ENCODE assay signal across 1 cellular context in genomic region chr2:96554293-96555145, GRCh38.
TF ChIP-seq lines count a peak whose summit lies in the region.

No MANE protein-coding gene starts in this region.

TF ChIP-seq in HepG2, 621 proteins besides CTCF, POLR2A, EP300 and RAD21 (continued from another document and continues in another):
- TF ChIP-seq, protein P1, sequence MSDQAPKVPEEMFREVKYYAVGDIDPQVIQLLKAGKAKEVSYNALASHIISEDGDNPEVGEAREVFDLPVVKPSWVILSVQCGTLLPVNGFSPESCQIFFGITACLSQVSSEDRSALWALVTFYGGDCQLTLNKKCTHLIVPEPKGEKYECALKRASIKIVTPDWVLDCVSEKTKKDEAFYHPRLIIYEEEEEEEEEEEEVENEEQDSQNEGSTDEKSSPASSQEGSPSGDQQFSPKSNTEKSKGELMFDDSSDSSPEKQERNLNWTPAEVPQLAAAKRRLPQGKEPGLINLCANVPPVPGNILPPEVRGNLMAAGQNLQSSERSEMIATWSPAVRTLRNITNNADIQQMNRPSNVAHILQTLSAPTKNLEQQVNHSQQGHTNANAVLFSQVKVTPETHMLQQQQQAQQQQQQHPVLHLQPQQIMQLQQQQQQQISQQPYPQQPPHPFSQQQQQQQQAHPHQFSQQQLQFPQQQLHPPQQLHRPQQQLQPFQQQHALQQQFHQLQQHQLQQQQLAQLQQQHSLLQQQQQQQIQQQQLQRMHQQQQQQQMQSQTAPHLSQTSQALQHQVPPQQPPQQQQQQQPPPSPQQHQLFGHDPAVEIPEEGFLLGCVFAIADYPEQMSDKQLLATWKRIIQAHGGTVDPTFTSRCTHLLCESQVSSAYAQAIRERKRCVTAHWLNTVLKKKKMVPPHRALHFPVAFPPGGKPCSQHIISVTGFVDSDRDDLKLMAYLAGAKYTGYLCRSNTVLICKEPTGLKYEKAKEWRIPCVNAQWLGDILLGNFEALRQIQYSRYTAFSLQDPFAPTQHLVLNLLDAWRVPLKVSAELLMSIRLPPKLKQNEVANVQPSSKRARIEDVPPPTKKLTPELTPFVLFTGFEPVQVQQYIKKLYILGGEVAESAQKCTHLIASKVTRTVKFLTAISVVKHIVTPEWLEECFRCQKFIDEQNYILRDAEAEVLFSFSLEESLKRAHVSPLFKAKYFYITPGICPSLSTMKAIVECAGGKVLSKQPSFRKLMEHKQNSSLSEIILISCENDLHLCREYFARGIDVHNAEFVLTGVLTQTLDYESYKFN (CRISPR knock-in tag; conservative IDR thresholded peaks at IDR 0.05) = no peak
- TF ChIP-seq ZNF777 (CRISPR knock-in tag; IDR thresholded peaks at IDR 0.05) (no peak), MYPOP (CRISPR knock-in tag; IDR thresholded peaks at IDR 0.05) (no peak), RAD51 (IDR thresholded peaks at IDR 0.05; ENCODE audit: borderline replicate concordance) (no peak), HOXD1 (CRISPR knock-in tag; IDR thresholded peaks at IDR 0.05) (no peak), FOXA3 (CRISPR knock-in tag; IDR thresholded peaks at IDR 0.05) (no peak), ZNF251 (CRISPR knock-in tag; IDR thresholded peaks at IDR 0.05) (no peak), ZNF382 (CRISPR knock-in tag; IDR thresholded peaks at IDR 0.05; ENCODE audit: borderline replicate concordance) (no peak), EEA1 (CRISPR knock-in tag; IDR thresholded peaks at IDR 0.05; ENCODE audit: borderline replicate concordance) (no peak), SALL2 (CRISPR knock-in tag; IDR thresholded peaks at IDR 0.05) (no peak), SOX6 (IDR thresholded peaks at IDR 0.05) (no peak), SOX6 (CRISPR knock-in tag; IDR thresholded peaks at IDR 0.05) (peak; percentile 55; the same call in 1 of the 2 replicates), PRDM15 (CRISPR knock-in tag; IDR thresholded peaks at IDR 0.05) (no peak), TEAD2 (CRISPR knock-in tag; IDR thresholded peaks at IDR 0.05) (no peak), BRCA1 (CRISPR knock-in tag; IDR thresholded peaks at IDR 0.05) (no peak), ZNF34 (CRISPR knock-in tag; IDR thresholded peaks at IDR 0.05; ENCODE audit: borderline replicate concordance) (no peak), ZNF747 (CRISPR knock-in tag; IDR thresholded peaks at IDR 0.05; ENCODE audit: borderline replicate concordance) (no peak), MBNL3 (CRISPR knock-in tag; conservative IDR thresholded peaks at IDR 0.05) (no peak), IRF9 (CRISPR knock-in tag; IDR thresholded peaks at IDR 0.05; ENCODE audit: borderline replicate concordance) (no peak), ZNF143 (CRISPR knock-in tag; IDR thresholded peaks at IDR 0.05) (peak; percentile 18; the same call in 1 of the 2 replicates), NR2C2 (CRISPR knock-in tag; IDR thresholded peaks at IDR 0.05; ENCODE audit: borderline replicate concordance) (no peak), ZNF510 (CRISPR knock-in tag; IDR thresholded peaks at IDR 0.05; ENCODE audit: low read depth) (no peak), HDAC6 (IDR thresholded peaks at IDR 0.05; ENCODE audit: low read depth, low read length) (no peak), U2AF1 (optimal IDR thresholded peaks at IDR 0.05; ENCODE audit: low read depth, low read length) (no peak), TFAP4 (IDR thresholded peaks at IDR 0.05; ENCODE audit: borderline replicate concordance, low read depth) (no peak), RELA (CRISPR knock-in tag; IDR thresholded peaks at IDR 0.05) (no peak), RBFOX2 (IDR thresholded peaks at IDR 0.05; ENCODE audit: low read depth, low read length) (no peak), TOE1 (CRISPR knock-in tag; IDR thresholded peaks at IDR 0.05) (no peak), ZNF644 (CRISPR knock-in tag; IDR thresholded peaks at IDR 0.05; ENCODE audit: low read depth) (no peak), EED (CRISPR knock-in tag; IDR thresholded peaks at IDR 0.05) (peak; percentile 55; the same call in 1 of the 2 replicates), MXD4 (CRISPR knock-in tag; IDR thresholded peaks at IDR 0.05) (no peak), ZNF12 (CRISPR knock-in tag; IDR thresholded peaks at IDR 0.05) (no peak), MED13 (CRISPR knock-in tag; IDR thresholded peaks at IDR 0.05) (no peak), TIGD3 (CRISPR knock-in tag; IDR thresholded peaks at IDR 0.05; ENCODE audit: borderline replicate concordance) (peak; percentile 50; the same call in 1 of the 2 replicates), ATAD3A (CRISPR knock-in tag; IDR thresholded peaks at IDR 0.05) (no peak), ZBTB33 (CRISPR knock-in tag; IDR thresholded peaks at IDR 0.05) (peak; percentile 19), GATA4 (IDR thresholded peaks at IDR 0.05; ENCODE audit: borderline replicate concordance, low read depth) (no peak), ZNF605 (CRISPR knock-in tag; IDR thresholded peaks at IDR 0.05) (peak; percentile 72; the same call in 1 of the 2 replicates)
- TF ChIP-seq, protein P2, sequence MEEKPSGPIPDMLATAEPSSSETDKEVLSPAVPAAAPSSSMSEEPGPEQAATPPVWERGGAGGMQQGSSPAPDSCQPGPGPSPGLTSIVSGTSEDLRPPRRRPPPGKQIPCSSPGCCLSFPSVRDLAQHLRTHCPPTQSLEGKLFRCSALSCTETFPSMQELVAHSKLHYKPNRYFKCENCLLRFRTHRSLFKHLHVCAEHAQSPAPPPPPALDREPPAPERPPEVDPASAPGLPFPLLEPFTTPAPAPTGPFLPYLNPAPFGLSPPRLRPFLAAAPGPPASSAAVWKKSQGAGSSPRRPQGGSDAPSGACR (CRISPR knock-in tag; IDR thresholded peaks at IDR 0.05) = 0 out of 2 replicates have a peak, but pooled peaks have one; percentile 51
- TF ChIP-seq, protein P3, sequence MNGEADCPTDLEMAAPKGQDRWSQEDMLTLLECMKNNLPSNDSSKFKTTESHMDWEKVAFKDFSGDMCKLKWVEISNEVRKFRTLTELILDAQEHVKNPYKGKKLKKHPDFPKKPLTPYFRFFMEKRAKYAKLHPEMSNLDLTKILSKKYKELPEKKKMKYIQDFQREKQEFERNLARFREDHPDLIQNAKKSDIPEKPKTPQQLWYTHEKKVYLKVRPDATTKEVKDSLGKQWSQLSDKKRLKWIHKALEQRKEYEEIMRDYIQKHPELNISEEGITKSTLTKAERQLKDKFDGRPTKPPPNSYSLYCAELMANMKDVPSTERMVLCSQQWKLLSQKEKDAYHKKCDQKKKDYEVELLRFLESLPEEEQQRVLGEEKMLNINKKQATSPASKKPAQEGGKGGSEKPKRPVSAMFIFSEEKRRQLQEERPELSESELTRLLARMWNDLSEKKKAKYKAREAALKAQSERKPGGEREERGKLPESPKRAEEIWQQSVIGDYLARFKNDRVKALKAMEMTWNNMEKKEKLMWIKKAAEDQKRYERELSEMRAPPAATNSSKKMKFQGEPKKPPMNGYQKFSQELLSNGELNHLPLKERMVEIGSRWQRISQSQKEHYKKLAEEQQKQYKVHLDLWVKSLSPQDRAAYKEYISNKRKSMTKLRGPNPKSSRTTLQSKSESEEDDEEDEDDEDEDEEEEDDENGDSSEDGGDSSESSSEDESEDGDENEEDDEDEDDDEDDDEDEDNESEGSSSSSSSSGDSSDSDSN (CRISPR knock-in tag; IDR thresholded peaks at IDR 0.05) = peak; percentile 62
- TF ChIP-seq, protein P4, sequence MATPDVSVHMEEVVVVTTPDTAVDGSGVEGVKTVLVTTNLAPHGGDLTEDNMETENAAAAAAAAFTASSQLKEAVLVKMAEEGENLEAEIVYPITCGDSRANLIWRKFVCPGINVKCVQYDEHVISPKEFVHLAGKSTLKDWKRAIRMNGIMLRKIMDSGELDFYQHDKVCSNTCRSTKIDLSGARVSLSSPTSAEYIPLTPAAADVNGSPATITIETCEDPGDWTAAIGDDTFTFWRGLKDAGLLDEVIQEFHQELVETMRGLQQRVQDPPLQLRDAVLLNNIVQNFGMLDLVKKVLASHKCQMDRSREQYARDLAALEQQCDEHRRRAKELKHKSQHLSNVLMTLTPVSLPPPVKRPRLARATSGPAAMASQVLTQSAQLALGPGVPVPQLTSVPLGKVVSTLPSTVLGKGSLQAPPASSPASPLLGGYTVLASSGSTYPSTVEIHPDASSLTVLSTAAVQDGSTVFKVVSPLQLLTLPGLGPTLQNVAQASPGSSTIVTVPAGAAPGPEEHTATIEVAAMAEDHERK (CRISPR knock-in tag; IDR thresholded peaks at IDR 0.05; ENCODE audit: low read depth) = no peak
- TF ChIP-seq, protein P5, sequence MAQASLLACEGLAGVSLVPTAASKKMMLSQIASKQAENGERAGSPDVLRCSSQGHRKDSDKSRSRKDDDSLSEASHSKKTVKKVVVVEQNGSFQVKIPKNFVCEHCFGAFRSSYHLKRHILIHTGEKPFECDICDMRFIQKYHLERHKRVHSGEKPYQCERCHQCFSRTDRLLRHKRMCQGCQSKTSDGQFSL (CRISPR knock-in tag; IDR thresholded peaks at IDR 0.05) = no peak
- TF ChIP-seq, protein P6, sequence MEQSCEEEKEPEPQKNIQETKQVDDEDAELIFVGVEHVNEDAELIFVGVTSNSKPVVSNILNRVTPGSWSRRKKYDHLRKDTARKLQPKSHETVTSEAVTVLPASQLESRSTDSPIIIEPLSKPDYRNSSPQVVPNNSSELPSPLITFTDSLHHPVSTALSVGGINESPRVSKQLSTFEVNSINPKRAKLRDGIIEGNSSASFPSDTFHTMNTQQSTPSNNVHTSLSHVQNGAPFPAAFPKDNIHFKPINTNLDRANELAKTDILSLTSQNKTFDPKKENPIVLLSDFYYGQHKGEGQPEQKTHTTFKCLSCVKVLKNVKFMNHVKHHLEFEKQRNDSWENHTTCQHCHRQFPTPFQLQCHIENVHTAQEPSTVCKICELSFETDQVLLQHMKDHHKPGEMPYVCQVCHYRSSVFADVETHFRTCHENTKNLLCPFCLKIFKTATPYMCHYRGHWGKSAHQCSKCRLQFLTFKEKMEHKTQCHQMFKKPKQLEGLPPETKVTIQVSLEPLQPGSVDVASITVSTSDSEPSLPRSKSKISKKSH (CRISPR knock-in tag; IDR thresholded peaks at IDR 0.05; ENCODE audit: borderline replicate concordance) = peak; percentile 68; the same call in 1 of the 2 replicates
